In genomic region chr10:31192475-31192874, GRCh38 we compare ENCODE assay signal across 8 cellular contexts.
"Had no signal": no experiment of that assay in that cellular context is flagged by ENCODE, and none has a peak within 500 bp of the region (broad histone marks: within the 10 kb centered on the region; RNA-seq: fewer than 3 reads in every experiment).

No MANE protein-coding gene starts in this region.

- DNase-seq: GDM1, GF-D8 had no signal

- ATAC-seq: GM12878 had no signal

- FAIRE-seq: G401.6, GM12878, GM12891, GM12892, GM18507, GM19239 had no signal

- H3K4me3 ChIP-seq: GM12878 had no signal
